Comparison of ENCODE assay signal across 9 cellular contexts in the genomic region with DNA sequence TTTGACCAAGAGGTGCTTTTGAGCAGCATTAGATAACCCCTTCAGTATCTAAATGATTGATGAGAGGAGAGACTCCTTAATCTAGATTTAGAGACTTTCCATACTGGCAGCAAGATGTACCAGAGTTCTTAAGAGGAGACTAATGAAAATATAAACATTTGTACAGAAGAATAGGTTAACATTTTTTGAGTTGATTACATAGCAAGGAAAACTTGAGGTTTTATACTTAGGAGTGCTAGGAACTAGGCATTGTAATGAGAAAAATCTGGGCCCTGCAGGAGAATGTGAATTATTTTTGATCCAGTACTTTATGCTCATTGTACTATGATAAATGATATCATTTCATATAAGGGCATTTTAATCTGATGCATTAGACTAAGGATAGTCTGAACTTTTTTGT.
"Had no signal": no experiment of that assay in that cellular context is flagged by ENCODE, and none has a peak within 500 bp of the region (broad histone marks: within the 10 kb centered on the region; RNA-seq: fewer than 3 reads in every experiment).

No MANE protein-coding gene starts in this region.

- H3K27ac Mint-ChIP-seq: HFFc6 had no signal

- ATAC-seq: HCT116, HepG2, K562 had no signal

- H3K9me3 ChIP-seq: HAP-1 had no signal

- H3K9me3 Mint-ChIP-seq: HFFc6 had no signal

- H2AFZ ChIP-seq: GM23248 had no signal

- H3K9ac ChIP-seq: GM23248 had no signal

- H3K4me3 Mint-ChIP-seq: HFFc6 had no signal

- H3K4me3 ChIP-seq: GM23248, HAP-1, K562 had no signal

- H3K27ac ChIP-seq: GM23248, HL-60 had no signal

- DNase-seq: GM23248, GOT3, H7, HFFc6 had no signal

- H3K36me3 ChIP-seq: HAP-1 had no signal
